27 cellular contexts compared by ENCODE assay signal in genomic region chr10:60932756-60933155, GRCh38.
"Had no signal": no experiment of that assay in that cellular context is flagged by ENCODE, and none has a peak within 500 bp of the region (broad histone marks: within the 10 kb centered on the region; RNA-seq: fewer than 3 reads in every experiment).

No MANE protein-coding gene starts in this region.

- H3K9me3 ChIP-seq: esophagus squamous epithelium, lower lobe of right lung, prostate gland, sigmoid colon, stomach, testis, tibial artery had no signal

- H3K27me3 ChIP-seq: esophagus squamous epithelium, sigmoid colon, stomach, testis, tibial artery had no signal

- H3K4me3 ChIP-seq: coronary artery, esophagus squamous epithelium, lower lobe of right lung, prostate gland, sigmoid colon, stomach, testis, tibial artery had no signal

- H3K4me1 ChIP-seq: esophagus squamous epithelium, prostate gland had no signal

- H3K4me1 Mint-ChIP-seq: immature natural killer cell; naive B cell; neural crest cell; stimulated activated effector memory CD8-positive, alpha-beta T cell treated with anti-CD3 and anti-CD28 coated beads, Interleukin-12 subunit alpha, Interleukin-12 subunit beta, amount 100 ng/mL, for 72 hours had no signal

- H3K9ac ChIP-seq: parathyroid adenoma had no signal

- H3K9me3 Mint-ChIP-seq: effector memory CD8-positive, alpha-beta T cell; immature natural killer cell; natural killer cell treated with Interleukin-12 subunit alpha and Interleukin-12 subunit beta and Interleukin-15 and Interleukin-18, amount 100 ng/mL, for 72 hours had no signal

- DNase-seq: effector memory CD8-positive, alpha-beta T cell; erythroblast; esophagus squamous epithelium; foreskin melanocyte; hypothalamus; immature natural killer cell; islet precursor cell; kidney glomerular epithelial cell; left ventricle myocardium superior; lower lobe of right lung; naive B cell; right cardiac atrium; sigmoid colon; stimulated activated CD4-positive, alpha-beta T cell treated with anti-CD3 and anti-CD28 coated beads, Interleukin-2, amount 100 ng/mL, for 24 hours; stimulated activated CD4-positive, alpha-beta T cell treated with anti-CD3 and anti-CD28 coated beads, Interleukin-4, amount 100 ng/mL, for 24 hours; stimulated activated naive CD4-positive, alpha-beta T cell treated with Interleukin-2 at 50 U/mL for 16 hours; stomach; testis; tibial artery had no signal

- H2AFZ ChIP-seq: parathyroid adenoma had no signal

- H3K36me3 ChIP-seq: esophagus squamous epithelium, lower lobe of right lung, prostate gland, sigmoid colon, tibial artery had no signal

- FAIRE-seq: endometrium had no signal

- H3K27ac Mint-ChIP-seq: effector memory CD8-positive, alpha-beta T cell; immature natural killer cell; natural killer cell treated with Interleukin-12 subunit alpha and Interleukin-12 subunit beta and Interleukin-15 and Interleukin-18, amount 100 ng/mL, for 72 hours; stimulated activated effector memory CD8-positive, alpha-beta T cell treated with anti-CD3 and anti-CD28 coated beads, Interleukin-12 subunit alpha, Interleukin-12 subunit beta, amount 100 ng/mL, for 72 hours; type B pancreatic cell had no signal

- H3K27ac ChIP-seq: coronary artery, esophagus squamous epithelium, lower lobe of right lung, parathyroid adenoma, prostate gland, sigmoid colon, stomach, testis, tibial artery had no signal

- ATAC-seq: effector memory CD8-positive, alpha-beta T cell; left ventricle myocardium superior; lower lobe of right lung; natural killer cell treated with Interleukin-12 subunit alpha and Interleukin-12 subunit beta and Interleukin-15 and Interleukin-18, amount 100 ng/mL, for 72 hours; right cardiac atrium; stimulated activated effector memory CD8-positive, alpha-beta T cell treated with anti-CD3 and anti-CD28 coated beads, Interleukin-12 subunit alpha, Interleukin-12 subunit beta, amount 100 ng/mL, for 72 hours had no signal

- H3K27me3 Mint-ChIP-seq: naive B cell, type B pancreatic cell had no signal

- H3K79me2 ChIP-seq: parathyroid adenoma had no signal

- H3K4me3 Mint-ChIP-seq: effector memory CD8-positive, alpha-beta T cell; immature natural killer cell; naive B cell; natural killer cell treated with Interleukin-12 subunit alpha and Interleukin-12 subunit beta and Interleukin-15 and Interleukin-18, amount 100 ng/mL, for 72 hours; neural crest cell; stimulated activated effector memory CD8-positive, alpha-beta T cell treated with anti-CD3 and anti-CD28 coated beads, Interleukin-12 subunit alpha, Interleukin-12 subunit beta, amount 100 ng/mL, for 72 hours; type B pancreatic cell had no signal

- H3K36me3 Mint-ChIP-seq: immature natural killer cell; natural killer cell treated with Interleukin-12 subunit alpha and Interleukin-12 subunit beta and Interleukin-15 and Interleukin-18, amount 100 ng/mL, for 72 hours; stimulated activated effector memory CD8-positive, alpha-beta T cell treated with anti-CD3 and anti-CD28 coated beads, Interleukin-12 subunit alpha, Interleukin-12 subunit beta, amount 100 ng/mL, for 72 hours had no signal
